In genomic region chr19:3499738-3500428, GRCh38 we compare ENCODE assay signal across 8 cellular contexts.
DNase-seq lines count a peak whose midpoint lies in the region; ATAC-seq and TF ChIP-seq lines count a peak whose summit lies in the region.

No MANE protein-coding gene starts in this region.

- peak overlapping the region; percentile 92 to 96 for H3K4me3 Mint-ChIP-seq in effector memory CD8-positive, alpha-beta T cell
- H3K4me3 Mint-ChIP-seq in nephron progenitor cell, result peak overlapping the region; percentile 91

- H3K27me3 Mint-ChIP-seq in effector memory CD8-positive, alpha-beta T cell, result no peaks in the 10 kb centered on the region
- peaks cover 7% of the 10 kb centered on the region for H3K27me3 Mint-ChIP-seq in nephron progenitor cell (ENCODE audit: low read depth, poor library complexity)

- peak overlapping the region; percentile 85 for H3K4me3 ChIP-seq in GM06990 (replicated peaks; ENCODE audit: low read depth, low read length)
- H3K4me3 ChIP-seq in LNCaP clone FGC (ENCODE audit: low read depth, low read length), result peak overlapping the region; percentile 100

- peaks cover 1% of the 10 kb centered on the region for H3K36me3 ChIP-seq in GM06990 (ENCODE audit: control insufficient read depth, insufficient read depth, low read length)

- no peak for DNase-seq in GM06990 (ENCODE audit: extremely low read depth, insufficient read length)
- no peak for DNase-seq in LNCaP clone FGC (ENCODE audit: low read depth)
- no peak for DNase-seq in effector memory CD8-positive, alpha-beta T cell
- no peak for DNase-seq in nephron progenitor cell
- no peak for DNase-seq in cortex of kidney (lab: John Stamatoyannopoulos, UW)
- DNase-seq in NCI-H345 (lab: John Stamatoyannopoulos, UW), result no peak
- no peak for DNase-seq in HuH-7.5 (ENCODE audit: low spot score)

- H3K36me3 Mint-ChIP-seq in effector memory CD8-positive, alpha-beta T cell (ENCODE audit: insufficient read depth), result peaks cover 35% of the 10 kb centered on the region
- peaks cover 31% of the 10 kb centered on the region for H3K36me3 Mint-ChIP-seq in nephron progenitor cell (ENCODE audit: low read depth)

- peak overlapping the region; percentile 99 to 100 for H3K27ac Mint-ChIP-seq in effector memory CD8-positive, alpha-beta T cell
- peak overlapping the region; percentile 100 for H3K27ac Mint-ChIP-seq in nephron progenitor cell

- no peak for ATAC-seq in effector memory CD8-positive, alpha-beta T cell (replicated peaks)
- ATAC-seq in HG02623 (IDR thresholded peaks at IDR 0.05; ENCODE audit: unreplicated experiment), result no peak

- no peaks in the 10 kb centered on the region for H3K27me3 ChIP-seq in GM06990 (replicated peaks; ENCODE audit: control insufficient read depth, insufficient read depth, low read length)

- no peak for TF ChIP-seq CTCF in GM06990 (IDR thresholded peaks at IDR 0.05; ENCODE audit: insufficient read depth, low read length, poor library complexity, severe bottlenecking)
- TF ChIP-seq CTCF in LNCaP clone FGC (IDR thresholded peaks at IDR 0.05; ENCODE audit: control insufficient read depth, extremely low read depth, insufficient read depth), result no peak
- TF ChIP-seq CTCF in nephron progenitor cell (IDR thresholded peaks at IDR 0.05), result no peak

- H3K4me1 Mint-ChIP-seq in effector memory CD8-positive, alpha-beta T cell (ENCODE audit: low read depth in 2 of 2), result peaks cover 15 to 21% of the 10 kb centered on the region in 2 donors
- peaks cover 22% of the 10 kb centered on the region for H3K4me1 Mint-ChIP-seq in nephron progenitor cell

- no peaks in the 10 kb centered on the region for H3K9me3 Mint-ChIP-seq in effector memory CD8-positive, alpha-beta T cell
- H3K9me3 Mint-ChIP-seq in nephron progenitor cell, result no peaks in the 10 kb centered on the region
